ENCODE assay signal across 8 cellular contexts in the genomic region with DNA sequence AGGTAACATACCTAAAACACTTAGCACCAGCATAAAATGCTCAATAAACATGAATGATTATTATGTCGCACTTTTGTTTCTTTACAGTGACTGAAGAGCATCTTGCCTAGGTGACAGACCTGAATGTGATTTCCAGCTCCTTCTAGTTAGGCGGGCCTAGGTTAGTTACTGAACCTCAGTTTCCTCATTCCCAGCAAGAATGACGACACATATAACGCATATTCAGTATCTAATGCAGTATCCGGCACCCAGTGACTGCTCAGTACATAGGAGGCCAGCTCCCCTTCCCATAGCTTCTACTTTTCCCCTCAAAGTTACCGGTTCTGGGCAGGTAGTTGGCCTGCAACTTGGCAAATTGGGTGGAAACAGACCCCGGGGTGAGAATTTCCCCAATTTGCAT. TPM values are rescaled to one million over a fixed set of nuclear protein-coding genes. Genes with fewer than 3 reads are reported as not detected.
DNase-seq lines count a peak whose midpoint lies in the region; ATAC-seq and TF ChIP-seq lines count a peak whose summit lies in the region.

No MANE protein-coding gene starts in this region.

- H3K27me3 ChIP-seq in AG04450 (ENCODE audit: control insufficient read depth, insufficient read depth, low read length) (no peaks in the 10 kb centered on the region), kidney epithelial cell (ENCODE audit: control insufficient read depth, insufficient read depth, low read length) (no peaks in the 10 kb centered on the region)

- no peaks in the 10 kb centered on the region for H3K27me3 Mint-ChIP-seq in activated T-helper 1 cell treated with anti-CD3 and anti-CD28 coated beads, Interleukin-12 subunit alpha, Interleukin-12 subunit beta, Interleukin-2, Interleukin-4 antibody, amounts not matched to agents 30 ng/mL and 10 ng/mL and 1 ng/mL, durations not matched to agents 14 hours and 24 hours and 36 hours (ENCODE audit: insufficient read depth)

- H3K4me1 ChIP-seq in HEK293 (ENCODE audit: control insufficient read depth, insufficient read depth, low read length) = no peaks in the 10 kb centered on the region; the same call in 1 of the 2 replicates

- peaks cover 0 to 18% of the 10 kb centered on the region in 2 experiments; a peak in 2 of 3 replicates for H3K36me3 ChIP-seq in HEK293 (ENCODE audit: control insufficient read depth in 2 of 2, insufficient read depth in 1 of 2, low read length in 2 of 2)
- H3K36me3 ChIP-seq in kidney epithelial cell (ENCODE audit: control insufficient read depth, insufficient read depth, low read length) = no peaks in the 10 kb centered on the region

- H3K9me3 ChIP-seq in AG04450 (ENCODE audit: control insufficient read depth, insufficient read depth, low read length) = no peaks in the 10 kb centered on the region; the same call in 1 of the 2 replicates
- H3K9me3 ChIP-seq in HEK293 (ENCODE audit: control insufficient read depth, insufficient read depth, low read depth, low read length) = no peaks in the 10 kb centered on the region

- peak overlapping the region; percentile 89 for H3K4me3 Mint-ChIP-seq in activated T-helper 1 cell treated with anti-CD3 and anti-CD28 coated beads, Interleukin-12 subunit alpha, Interleukin-12 subunit beta, Interleukin-2, Interleukin-4 antibody, amounts not matched to agents 30 ng/mL and 10 ng/mL and 1 ng/mL, durations not matched to agents 14 hours and 24 hours and 36 hours

- H3K36me3 Mint-ChIP-seq in activated T-helper 1 cell treated with anti-CD3 and anti-CD28 coated beads, Interleukin-12 subunit alpha, Interleukin-12 subunit beta, Interleukin-2, Interleukin-4 antibody, amounts not matched to agents 30 ng/mL and 10 ng/mL and 1 ng/mL, durations not matched to agents 14 hours and 24 hours and 36 hours (ENCODE audit: low read depth) = peaks cover 2% of the 10 kb centered on the region

- TF ChIP-seq CTCF in AG04450 (IDR thresholded peaks at IDR 0.05; ENCODE audit: low read depth, low read length) (no peak), HEK293 (tag by site-specific recombination; IDR thresholded peaks at IDR 0.05) (no peak), kidney epithelial cell (IDR thresholded peaks at IDR 0.05; ENCODE audit: insufficient read depth, low read length, poor library complexity, severe bottlenecking) (no peak)

- ATAC-seq in HG03439 (IDR thresholded peaks at IDR 0.05; ENCODE audit: unreplicated experiment) = no peak

- H3K4me1 Mint-ChIP-seq in activated T-helper 1 cell treated with anti-CD3 and anti-CD28 coated beads, Interleukin-12 subunit alpha, Interleukin-12 subunit beta, Interleukin-2, Interleukin-4 antibody, amounts not matched to agents 30 ng/mL and 10 ng/mL and 1 ng/mL, durations not matched to agents 14 hours and 24 hours and 36 hours (ENCODE audit: low read depth) = peaks cover 35% of the 10 kb centered on the region

- no peaks in the 10 kb centered on the region for H3K9me3 Mint-ChIP-seq in activated T-helper 1 cell treated with anti-CD3 and anti-CD28 coated beads, Interleukin-12 subunit alpha, Interleukin-12 subunit beta, Interleukin-2, Interleukin-4 antibody, amounts not matched to agents 30 ng/mL and 10 ng/mL and 1 ng/mL, durations not matched to agents 14 hours and 24 hours and 36 hours

- intact Hi-C loops in activated T-helper 1 cell treated with anti-CD3 and anti-CD28 coated beads, Interleukin-12 subunit alpha, Interleukin-12 subunit beta, Interleukin-2, Interleukin-4 antibody, amounts not matched to agents 30 ng/mL and 10 ng/mL and 1 ng/mL, durations not matched to agents 14 hours and 24 hours and 36 hours (cut with micrococcal nuclease) = no loop called here

- H3K4me3 ChIP-seq in AG04450 (ENCODE audit: low read depth, low read length) (peak overlapping the region; percentile 82), HEK293 (ENCODE audit: low read depth, low read length) (peak overlapping the region; percentile 83), kidney epithelial cell (ENCODE audit: low read depth, low read length) (peak overlapping the region; percentile 66)

- H3K27ac Mint-ChIP-seq in activated T-helper 1 cell treated with anti-CD3 and anti-CD28 coated beads, Interleukin-12 subunit alpha, Interleukin-12 subunit beta, Interleukin-2, Interleukin-4 antibody, amounts not matched to agents 30 ng/mL and 10 ng/mL and 1 ng/mL, durations not matched to agents 14 hours and 24 hours and 36 hours = peak overlapping the region; percentile 89

- CTCF ChIA-PET in AG04450 (lab: Charles Lee) = no interaction called here
- CTCF ChIA-PET in HEK293 (lab: Yijun Ruan, JAX) = interaction anchor here (1.4 kb wide), 1 partner anchor 28 kb away, joined by 5 read pairs; no protein-coding TSS in a partner anchor

- no peak for DNase-seq in AG04450 (ENCODE audit: low read depth, low spot score)
- DNase-seq in activated T-helper 1 cell treated with anti-CD3 and anti-CD28 coated beads, Interleukin-12 subunit alpha, Interleukin-12 subunit beta, Interleukin-2, Interleukin-4 antibody, amounts not matched to agents 30 ng/mL and 10 ng/mL and 1 ng/mL, durations not matched to agents 14 hours and 24 hours and 36 hours (ENCODE audit: low spot score) = no peak
- no peak for DNase-seq in kidney epithelial cell (ENCODE audit: low read depth)
- DNase-seq in NK-92 treated with Interleukin-12 subunit alpha and Interleukin-12 subunit beta, amount 100 ng/mL, for 24 hours (lab: John Stamatoyannopoulos, UW) = no peak
- DNase-seq in stimulated activated CD4-positive, alpha-beta T cell treated with anti-CD3 and anti-CD28 coated beads, Interleukin-4, amount 100 ng/mL, for 1 hour = no peak
- DNase-seq in anterior cingulate cortex (lab: John Stamatoyannopoulos, UW) = no peak

- H3K27ac ChIP-seq in AG04450 (ENCODE audit: low read depth, low read length) (no peak overlapping the region), HEK293 (ENCODE audit: extremely low read depth, low read depth, low read length) (peak overlapping the region; percentile 71; the same call in 1 of the 2 replicates)

- POLR2A ChIA-PET in AG04450 (lab: Yijun Ruan, JAX) (no interaction called here), HEK293 (lab: Yijun Ruan, JAX) (interaction anchor here (0.7 to 1.2 kb wide), 3 partner anchors 13 to 35 kb away, joined by 3 to 5 read pairs (median 4); partner anchors contain the start of gene PAQR7)

TF ChIP-seq in HEK293, 187 proteins besides CTCF, POLR2A, EP300 and RAD21 (continues in another document):
- TF ChIP-seq ATF2 (tag by site-specific recombination; IDR thresholded peaks at IDR 0.05; ENCODE audit: low read depth) = 0 out of 2 replicates have a peak, but pooled peaks have one; percentile 32

RNA-seq across cellular contexts. Expression of gene AUNIP, which starts 0.8 kb away (rescaled TPM):
- polyA plus RNA-seq in AG04450 (2011; rRNA removed) = 0.97 and 1.1 TPM in 2 replicates
- polyA minus RNA-seq in AG04450 (2011; rRNA and poly(A)+ RNA removed) = 0.56 and 1.5 TPM in 2 replicates
- total RNA-seq in activated T-helper 1 cell treated with anti-CD3 and anti-CD28 coated beads, Interleukin-12 subunit alpha, Interleukin-12 subunit beta, Interleukin-2, Interleukin-4 antibody, amounts not matched to agents 30 ng/mL and 10 ng/mL and 1 ng/mL, durations not matched to agents 14 hours and 24 hours and 36 hours = 10.2 and 12.3 TPM in 2 replicates
- 1.7 and 6.2 TPM in 2 replicates for total RNA-seq in kidney epithelial cell

RNA-seq across cellular contexts. Expression of gene PAQR7, which starts 17.0 kb away (rescaled TPM):
- 10.7 and 11.9 TPM in 2 replicates for polyA plus RNA-seq in AG04450 (2011; rRNA removed)
- polyA minus RNA-seq in AG04450 (2011; rRNA and poly(A)+ RNA removed) = 34.0 and 41.4 TPM in 2 replicates
- total RNA-seq in activated T-helper 1 cell treated with anti-CD3 and anti-CD28 coated beads, Interleukin-12 subunit alpha, Interleukin-12 subunit beta, Interleukin-2, Interleukin-4 antibody, amounts not matched to agents 30 ng/mL and 10 ng/mL and 1 ng/mL, durations not matched to agents 14 hours and 24 hours and 36 hours = 5.8 and 6.1 TPM in 2 replicates
- 8.7 and 11.9 TPM in 2 replicates for total RNA-seq in kidney epithelial cell

RNA-seq across cellular contexts. Expression of gene MTFR1L, which starts 38.7 kb away (rescaled TPM):
- 65.8 and 68.6 TPM in 2 replicates for polyA plus RNA-seq in AG04450 (2011; rRNA removed)
- polyA minus RNA-seq in AG04450 (2011; rRNA and poly(A)+ RNA removed) = 38.1 and 58.9 TPM in 2 replicates
- total RNA-seq in activated T-helper 1 cell treated with anti-CD3 and anti-CD28 coated beads, Interleukin-12 subunit alpha, Interleukin-12 subunit beta, Interleukin-2, Interleukin-4 antibody, amounts not matched to agents 30 ng/mL and 10 ng/mL and 1 ng/mL, durations not matched to agents 14 hours and 24 hours and 36 hours = 29.3 and 30.0 TPM in 2 replicates
- total RNA-seq in kidney epithelial cell = 46.3 and 51.0 TPM in 2 replicates

RNA-seq across cellular contexts. Expression of gene STMN1, which starts 47.7 kb away (rescaled TPM):
- polyA plus RNA-seq in AG04450 (2011; rRNA removed) = 154 and 176 TPM in 2 replicates
- 24.8 and 35.5 TPM in 2 replicates for polyA minus RNA-seq in AG04450 (2011; rRNA and poly(A)+ RNA removed)
- 203 and 205 TPM in 2 replicates for total RNA-seq in activated T-helper 1 cell treated with anti-CD3 and anti-CD28 coated beads, Interleukin-12 subunit alpha, Interleukin-12 subunit beta, Interleukin-2, Interleukin-4 antibody, amounts not matched to agents 30 ng/mL and 10 ng/mL and 1 ng/mL, durations not matched to agents 14 hours and 24 hours and 36 hours
- total RNA-seq in kidney epithelial cell = 182 and 207 TPM in 2 replicates

RNA-seq across cellular contexts. Expression of gene SELENON, which starts 58.5 kb away (rescaled TPM):
- polyA plus RNA-seq in AG04450 (2011; rRNA removed) = 36.3 and 62.6 TPM in 2 replicates
- polyA minus RNA-seq in AG04450 (2011; rRNA and poly(A)+ RNA removed) = 32.5 and 45.1 TPM in 2 replicates
- total RNA-seq in activated T-helper 1 cell treated with anti-CD3 and anti-CD28 coated beads, Interleukin-12 subunit alpha, Interleukin-12 subunit beta, Interleukin-2, Interleukin-4 antibody, amounts not matched to agents 30 ng/mL and 10 ng/mL and 1 ng/mL, durations not matched to agents 14 hours and 24 hours and 36 hours = 5.2 and 5.3 TPM in 2 replicates
- total RNA-seq in kidney epithelial cell = 50.8 and 65.6 TPM in 2 replicates
